Comparison of ENCODE assay signal across 8 cellular contexts in genomic region chr19:49118565-49119410, GRCh38. TPM values are rescaled to one million over a fixed set of nuclear protein-coding genes. Genes with fewer than 3 reads are reported as not detected.
DNase-seq lines count a peak whose midpoint lies in the region; FAIRE-seq and TF ChIP-seq lines count a peak whose summit lies in the region.

A gene with protein sequence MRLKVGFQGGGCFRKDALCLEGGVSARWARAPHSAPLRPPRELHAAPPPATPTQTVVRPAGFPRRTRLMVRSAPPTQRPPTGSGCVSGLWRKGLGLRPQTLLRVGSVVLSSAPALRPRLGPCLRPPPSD (minus strand): TSS chr19:49119143. CDS start chr19:49119022, 121 bp downstream.

- no peak; the same call in 2 of the 3 replicates for TF ChIP-seq CTCF in H9 (conservative IDR thresholded peaks at IDR 0.05)
- TF ChIP-seq CTCF in fibroblast of villous mesenchyme (IDR thresholded peaks at IDR 0.05; ENCODE audit: insufficient read depth, low read depth, low read length), result no peak
- no peak for TF ChIP-seq CTCF in neural progenitor cell (IDR thresholded peaks at IDR 0.05)

- peaks cover 20 to 27% of the 10 kb centered on the region in 2 experiments for H3K4me1 Mint-ChIP-seq in H9
- peaks cover 30% of the 10 kb centered on the region for H3K4me1 Mint-ChIP-seq in neural progenitor cell

- no peak within 1 kb of the TSS for H3K4ac ChIP-seq in H9 (ENCODE audit: low read depth, low read length)

- H2BK12ac ChIP-seq in H9 (ENCODE audit: insufficient read length, low read depth, low read length), result no peak within 1 kb of the TSS

- no peak within 1 kb of the TSS for H3K27ac ChIP-seq in H9 (ENCODE audit: insufficient read length, low read depth, low read length)
- H3K27ac ChIP-seq in neural progenitor cell, result no peak within 1 kb of the TSS
- H3K27ac ChIP-seq in stomach smooth muscle (ENCODE audit: low read length), result peak within 1 kb of the TSS; percentile 84

- H2BK120ac ChIP-seq in H9 (ENCODE audit: low read depth, low read length, poor library complexity, severe bottlenecking), result no peak within 1 kb of the TSS

- FAIRE-seq in G401.6 (lab: Jason Lieb, UNC), result peak; percentile 85

- DNase-seq in H9 (peak; percentile 90), M059J (ENCODE audit: low read depth) (peak; percentile 89), SHP77 (lab: John Stamatoyannopoulos, UW) (peak; percentile 83 to 86), activated gamma-delta T cell (lab: John Stamatoyannopoulos, UW) (peak; percentile 95), fibroblast of villous mesenchyme (ENCODE audit: low read depth) (peak; percentile 94), neural progenitor cell (ENCODE audit: low spot score) (peak; percentile 97)

- H2BK20ac ChIP-seq in H9 (ENCODE audit: low read depth, low read length, poor library complexity, severe bottlenecking), result no peak within 1 kb of the TSS

- peak within 1 kb of the TSS; percentile 74; the same call in 1 of the 2 replicates for H3K14ac ChIP-seq in H9 (ENCODE audit: insufficient read depth, low read length)

- peaks cover 18% of the 10 kb centered on the region for H3F3A ChIP-seq in neural progenitor cell (ENCODE audit: low read depth)

- H3K4me2 ChIP-seq in H9 (ENCODE audit: insufficient read depth, insufficient read length, low read length) (peak within 1 kb of the TSS; percentile 43), neural progenitor cell (peak within 1 kb of the TSS; percentile 86)

- no CpG with 5 or more reads among the region's 85 CpGs for WGBS in H9 (ENCODE audit: extremely low coverage, insufficient read length, low lambda C conversion rate)

- H3K27ac Mint-ChIP-seq in H9, result peak within 1 kb of the TSS in 2 of 3 experiments; percentile 73 to 78; a peak in 3 of 7 replicates
- H3K27ac Mint-ChIP-seq in neural progenitor cell, result peak within 1 kb of the TSS; percentile 72

- no peak within 1 kb of the TSS for H4K8ac ChIP-seq in H9 (replicated peaks; ENCODE audit: insufficient read length, low read depth, low read length)

- no peak within 1 kb of the TSS for H2AFZ ChIP-seq in H9 (ENCODE audit: low read length)
- no peak within 1 kb of the TSS for H2AFZ ChIP-seq in neural progenitor cell (replicated peaks)

- H3K4me3 ChIP-seq in fibroblast of villous mesenchyme (ENCODE audit: low read depth, low read length) (peak within 1 kb of the TSS; percentile 68), neural progenitor cell (peak within 1 kb of the TSS; percentile 61), stomach smooth muscle (ENCODE audit: low read length in 2 of 2) (peak within 1 kb of the TSS; percentile 76 to 78)

- peaks cover 4% of the 10 kb centered on the region for H3K23me2 ChIP-seq in H9 (ENCODE audit: insufficient read length, low read depth, low read length, poor library complexity, severe bottlenecking)

- H4K20me1 ChIP-seq in H9 (ENCODE audit: control insufficient read depth, insufficient read depth, insufficient read length), result no peaks in the 10 kb centered on the region
- peaks cover 39% of the 10 kb centered on the region for H4K20me1 ChIP-seq in neural progenitor cell (ENCODE audit: low read depth)

- H3K79me2 ChIP-seq in H9 (ENCODE audit: insufficient read depth, low read length) (no peaks in the 10 kb centered on the region), neural progenitor cell (ENCODE audit: low read depth) (no peaks in the 10 kb centered on the region)

- peaks cover 9% of the 10 kb centered on the region; the same call in 1 of the 2 replicates for H3K27me3 ChIP-seq in H9 (ENCODE audit: insufficient read depth, low read length)
- peaks cover 54% of the 10 kb centered on the region for H3K27me3 ChIP-seq in neural progenitor cell
- no peaks in the 10 kb centered on the region for H3K27me3 ChIP-seq in stomach smooth muscle (ENCODE audit: control insufficient read depth in 1 of 2, insufficient read depth in 2 of 2, low read length in 2 of 2)

- H3K27me3 Mint-ChIP-seq in H9 (ENCODE audit: low read depth), result peaks cover 40% of the 10 kb centered on the region
- H3K27me3 Mint-ChIP-seq in neural progenitor cell (ENCODE audit: insufficient read depth, low read depth), result peaks cover 17% of the 10 kb centered on the region

- no peak within 1 kb of the TSS for H3K9ac ChIP-seq in H9 (ENCODE audit: extremely low read depth, insufficient read length, low read length)
- no peak within 1 kb of the TSS for H3K9ac ChIP-seq in neural progenitor cell
- peak within 1 kb of the TSS; percentile 71 to 74 for H3K9ac ChIP-seq in stomach smooth muscle (ENCODE audit: low read length in 2 of 2)

- peak within 1 kb of the TSS; percentile 59 for H3K18ac ChIP-seq in H9 (ENCODE audit: insufficient read length, low read depth, low read length)

- no peaks in the 10 kb centered on the region for H3K9me3 ChIP-seq in H9 (ENCODE audit: control insufficient read depth, low read depth, low read length)
- no peaks in the 10 kb centered on the region for H3K9me3 ChIP-seq in neural progenitor cell (ENCODE audit: low read depth)
- no peaks in the 10 kb centered on the region for H3K9me3 ChIP-seq in stomach smooth muscle (ENCODE audit: control insufficient read depth in 2 of 2, low read length in 2 of 2)

- H3K23ac ChIP-seq in H9 (ENCODE audit: insufficient read length, low read depth, low read length), result no peak within 1 kb of the TSS

- peaks cover 3% of the 10 kb centered on the region; the same call in 1 of the 2 replicates for H3K4me1 ChIP-seq in H9 (ENCODE audit: insufficient read depth, low read length)
- peaks cover 3% of the 10 kb centered on the region for H3K4me1 ChIP-seq in neural progenitor cell
- peaks cover 29% of the 10 kb centered on the region for H3K4me1 ChIP-seq in stomach smooth muscle (ENCODE audit: control insufficient read depth, insufficient read depth, low read length)

- H3K36me3 Mint-ChIP-seq in H9 (ENCODE audit: insufficient read depth in 1 of 3, low read depth in 3 of 3) (peaks cover 0 to 4% (median 0%) of the 10 kb centered on the region in 3 experiments; a peak in 1 of 7 replicates), neural progenitor cell (peaks cover 4% of the 10 kb centered on the region)

- H3K56ac ChIP-seq in H9 (ENCODE audit: insufficient read length, low read depth, low read length), result no peak within 1 kb of the TSS

- H4K5ac ChIP-seq in H9 (ENCODE audit: insufficient read length, low read depth, low read length), result no peak within 1 kb of the TSS

- no peaks in the 10 kb centered on the region for H3K79me1 ChIP-seq in H9 (ENCODE audit: insufficient read depth, low read depth, low read length, poor library complexity, severe bottlenecking)

- no peak within 1 kb of the TSS for H3T11ph ChIP-seq in H9 (ENCODE audit: low read length)

- H2BK5ac ChIP-seq in H9 (ENCODE audit: insufficient read length, low read length), result no peak within 1 kb of the TSS

- H3K4me3 Mint-ChIP-seq in H9 (peak within 1 kb of the TSS; percentile 66 to 85), neural progenitor cell (peak within 1 kb of the TSS; percentile 85)

- H2BK15ac ChIP-seq in H9 (ENCODE audit: low read depth, low read length), result no peak within 1 kb of the TSS

- no peaks in the 10 kb centered on the region for H3K36me3 ChIP-seq in neural progenitor cell
- H3K36me3 ChIP-seq in stomach smooth muscle (ENCODE audit: control insufficient read depth in 2 of 2, insufficient read depth in 2 of 2, low read length in 2 of 2), result peaks cover 0 to 3% of the 10 kb centered on the region in 2 donors

- H3K9me3 Mint-ChIP-seq in H9, result no peaks in the 10 kb centered on the region; a peak in 1 of 5 replicates
- no peaks in the 10 kb centered on the region for H3K9me3 Mint-ChIP-seq in neural progenitor cell

- no peak within 1 kb of the TSS for H2AK5ac ChIP-seq in H9 (ENCODE audit: insufficient read length, low read length)

- no peak within 1 kb of the TSS for H4K91ac ChIP-seq in H9 (ENCODE audit: insufficient read length, low read depth, low read length)

RNA-seq across cellular contexts. Expression of the gene that starts here (rescaled TPM):
- total RNA-seq in H9 (2021) (0.72 and 1.1 TPM in 2 replicates), fibroblast of villous mesenchyme (0.32 TPM in 1 of 2 replicates, not detected in the other), neural progenitor cell (ENCODE audit: low replicate concordance) (1.7 TPM in 1 of 2 replicates, not detected in the other)
- 0.44 and 1.6 TPM in 2 replicates for total RNA-seq in M059J (2014; rRNA removed; shearing (Covaris generic))

Comparison
In these comparisons a context has a peak if more than half of its experiments do, and no peak if none do; other contexts are left out.
1. Peak in DNase-seq and H3K4me3 ChIP-seq in fibroblast of villous mesenchyme; RNA of the gene not detected or under 1 TPM.
2. H3K9ac ChIP-seq: peak in stomach smooth muscle (2 of 2); none in H9 (single experiment) and neural progenitor cell (single experiment).
3. Peak in every context shown above with its lines, with median percentiles within 50 percentile points of each other: DNase-seq and H3K4me3 ChIP-seq.